1 cellular context compared by ENCODE assay signal in the genomic region with DNA sequence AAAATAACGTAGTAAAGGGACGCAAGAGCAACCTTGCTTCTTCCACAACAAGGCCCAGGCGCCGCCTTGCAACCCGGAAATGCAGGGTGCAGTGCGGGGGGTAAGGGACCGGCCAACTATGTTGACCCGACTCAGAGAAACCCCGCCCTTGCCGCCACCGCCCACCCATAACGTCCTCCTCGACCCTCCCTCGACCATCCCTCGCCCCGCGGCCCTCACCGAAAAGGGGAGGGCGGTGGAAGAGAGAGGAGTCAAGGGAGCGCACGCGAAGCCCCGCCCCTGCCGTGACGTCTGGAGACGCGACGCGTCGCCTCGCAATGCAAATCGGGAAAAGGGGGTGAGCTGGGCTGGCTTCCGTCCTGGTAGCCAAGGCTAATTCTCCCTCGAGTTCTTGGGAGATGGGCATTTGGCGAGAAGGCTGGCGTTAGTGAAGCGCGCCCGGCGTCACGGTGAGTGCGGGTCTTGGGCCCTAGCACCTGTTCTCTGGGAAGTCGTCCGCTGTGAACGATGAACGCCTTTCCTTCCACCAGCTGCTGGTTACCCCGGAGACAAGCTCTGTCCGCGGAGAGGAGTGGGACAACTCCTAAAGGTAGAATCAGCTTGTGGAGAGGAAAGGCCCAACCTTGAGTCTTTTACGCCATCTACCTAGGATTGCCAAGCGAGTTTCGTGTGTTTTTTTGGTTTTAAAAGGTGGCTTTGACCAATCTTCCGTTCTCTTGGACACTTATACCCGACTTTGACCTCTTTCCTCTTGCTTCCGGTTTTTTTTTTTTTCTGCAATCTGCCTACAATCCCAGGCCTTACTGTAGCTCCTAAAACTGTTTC.
TF ChIP-seq lines count a peak whose summit lies in the region.

TSS of gene USP8 (plus strand) at position 340 of the 825 bp plus-strand sequence. CDS start 14,669 bp downstream, outside the sequence.

TF ChIP-seq in K562, 482 proteins besides CTCF, POLR2A, EP300 and RAD21 (continued from another document and continues in another):
- no peak for TF ChIP-seq ZC3H4 (CRISPR knock-in tag; IDR thresholded peaks at IDR 0.05; ENCODE audit: borderline replicate concordance)
- peak; percentile 38; the same call in 1 of the 2 replicates for TF ChIP-seq SPI1 (IDR thresholded peaks at IDR 0.05; ENCODE audit: borderline replicate concordance, low read depth, low read length)
- TF ChIP-seq, protein P1, sequence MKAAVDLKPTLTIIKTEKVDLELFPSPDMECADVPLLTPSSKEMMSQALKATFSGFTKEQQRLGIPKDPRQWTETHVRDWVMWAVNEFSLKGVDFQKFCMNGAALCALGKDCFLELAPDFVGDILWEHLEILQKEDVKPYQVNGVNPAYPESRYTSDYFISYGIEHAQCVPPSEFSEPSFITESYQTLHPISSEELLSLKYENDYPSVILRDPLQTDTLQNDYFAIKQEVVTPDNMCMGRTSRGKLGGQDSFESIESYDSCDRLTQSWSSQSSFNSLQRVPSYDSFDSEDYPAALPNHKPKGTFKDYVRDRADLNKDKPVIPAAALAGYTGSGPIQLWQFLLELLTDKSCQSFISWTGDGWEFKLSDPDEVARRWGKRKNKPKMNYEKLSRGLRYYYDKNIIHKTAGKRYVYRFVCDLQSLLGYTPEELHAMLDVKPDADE (conservative IDR thresholded peaks at IDR 0.05; ENCODE audit: control insufficient read depth, low read depth, low read length), result peak; percentile 58; the same call in 1 of the 2 replicates
- TF ChIP-seq ZBTB7A (IDR thresholded peaks at IDR 0.05; ENCODE audit: borderline replicate concordance, control insufficient read depth, low read depth, low read length), result peak; percentile 99
- TF ChIP-seq ZFX (CRISPR knock-in tag; IDR thresholded peaks at IDR 0.05), result peak; percentile 98
- 0 out of 2 replicates have a peak, but pooled peaks have one; percentile 20 for TF ChIP-seq ZBTB17 (CRISPR knock-in tag; IDR thresholded peaks at IDR 0.05)
- TF ChIP-seq, protein P2, sequence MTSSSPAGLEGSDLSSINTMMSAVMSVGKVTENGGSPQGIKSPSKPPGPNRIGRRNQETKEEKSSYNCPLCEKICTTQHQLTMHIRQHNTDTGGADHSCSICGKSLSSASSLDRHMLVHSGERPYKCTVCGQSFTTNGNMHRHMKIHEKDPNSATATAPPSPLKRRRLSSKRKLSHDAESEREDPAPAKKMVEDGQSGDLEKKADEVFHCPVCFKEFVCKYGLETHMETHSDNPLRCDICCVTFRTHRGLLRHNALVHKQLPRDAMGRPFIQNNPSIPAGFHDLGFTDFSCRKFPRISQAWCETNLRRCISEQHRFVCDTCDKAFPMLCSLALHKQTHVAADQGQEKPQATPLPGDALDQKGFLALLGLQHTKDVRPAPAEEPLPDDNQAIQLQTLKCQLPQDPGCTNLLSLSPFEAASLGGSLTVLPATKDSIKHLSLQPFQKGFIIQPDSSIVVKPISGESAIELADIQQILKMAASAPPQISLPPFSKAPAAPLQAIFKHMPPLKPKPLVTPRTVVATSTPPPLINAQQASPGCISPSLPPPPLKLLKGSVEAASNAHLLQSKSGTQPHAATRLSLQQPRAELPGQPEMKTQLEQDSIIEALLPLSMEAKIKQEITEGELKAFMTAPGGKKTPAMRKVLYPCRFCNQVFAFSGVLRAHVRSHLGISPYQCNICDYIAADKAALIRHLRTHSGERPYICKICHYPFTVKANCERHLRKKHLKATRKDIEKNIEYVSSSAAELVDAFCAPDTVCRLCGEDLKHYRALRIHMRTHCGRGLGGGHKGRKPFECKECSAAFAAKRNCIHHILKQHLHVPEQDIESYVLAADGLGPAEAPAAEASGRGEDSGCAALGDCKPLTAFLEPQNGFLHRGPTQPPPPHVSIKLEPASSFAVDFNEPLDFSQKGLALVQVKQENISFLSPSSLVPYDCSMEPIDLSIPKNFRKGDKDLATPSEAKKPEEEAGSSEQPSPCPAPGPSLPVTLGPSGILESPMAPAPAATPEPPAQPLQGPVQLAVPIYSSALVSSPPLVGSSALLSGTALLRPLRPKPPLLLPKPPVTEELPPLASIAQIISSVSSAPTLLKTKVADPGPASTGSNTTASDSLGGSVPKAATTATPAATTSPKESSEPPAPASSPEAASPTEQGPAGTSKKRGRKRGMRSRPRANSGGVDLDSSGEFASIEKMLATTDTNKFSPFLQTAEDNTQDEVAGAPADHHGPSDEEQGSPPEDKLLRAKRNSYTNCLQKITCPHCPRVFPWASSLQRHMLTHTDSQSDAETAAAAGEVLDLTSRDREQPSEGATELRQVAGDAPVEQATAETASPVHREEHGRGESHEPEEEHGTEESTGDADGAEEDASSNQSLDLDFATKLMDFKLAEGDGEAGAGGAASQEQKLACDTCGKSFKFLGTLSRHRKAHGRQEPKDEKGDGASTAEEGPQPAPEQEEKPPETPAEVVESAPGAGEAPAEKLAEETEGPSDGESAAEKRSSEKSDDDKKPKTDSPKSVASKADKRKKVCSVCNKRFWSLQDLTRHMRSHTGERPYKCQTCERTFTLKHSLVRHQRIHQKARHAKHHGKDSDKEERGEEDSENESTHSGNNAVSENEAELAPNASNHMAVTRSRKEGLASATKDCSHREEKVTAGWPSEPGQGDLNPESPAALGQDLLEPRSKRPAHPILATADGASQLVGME (CRISPR knock-in tag; IDR thresholded peaks at IDR 0.05), result no peak
- no peak for TF ChIP-seq CEBPZ (IDR thresholded peaks at IDR 0.05; ENCODE audit: borderline replicate concordance, low read depth, low read length)
- no peak for TF ChIP-seq ADNP (tag; IDR thresholded peaks at IDR 0.05)
- no peak for TF ChIP-seq FUS (optimal IDR thresholded peaks at IDR 0.05; ENCODE audit: low read depth, low read length)
- TF ChIP-seq L3MBTL2 (IDR thresholded peaks at IDR 0.05), result peak; percentile 56; the same call in 1 of the 2 replicates
- TF ChIP-seq, protein P3, sequence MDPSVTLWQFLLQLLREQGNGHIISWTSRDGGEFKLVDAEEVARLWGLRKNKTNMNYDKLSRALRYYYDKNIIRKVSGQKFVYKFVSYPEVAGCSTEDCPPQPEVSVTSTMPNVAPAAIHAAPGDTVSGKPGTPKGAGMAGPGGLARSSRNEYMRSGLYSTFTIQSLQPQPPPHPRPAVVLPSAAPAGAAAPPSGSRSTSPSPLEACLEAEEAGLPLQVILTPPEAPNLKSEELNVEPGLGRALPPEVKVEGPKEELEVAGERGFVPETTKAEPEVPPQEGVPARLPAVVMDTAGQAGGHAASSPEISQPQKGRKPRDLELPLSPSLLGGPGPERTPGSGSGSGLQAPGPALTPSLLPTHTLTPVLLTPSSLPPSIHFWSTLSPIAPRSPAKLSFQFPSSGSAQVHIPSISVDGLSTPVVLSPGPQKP (CRISPR knock-in tag; IDR thresholded peaks at IDR 0.05), result no peak
- TF ChIP-seq C11orf30 (IDR thresholded peaks at IDR 0.05; ENCODE audit: low read depth), result peak; percentile 96
- TF ChIP-seq FOSL1 (tag; conservative IDR thresholded peaks at IDR 0.05), result peak; percentile 30; the same call in 1 of the 2 replicates
- peak; percentile 68; the same call in 1 of the 2 replicates for TF ChIP-seq GATAD2B (IDR thresholded peaks at IDR 0.05; ENCODE audit: borderline replicate concordance)
- TF ChIP-seq SMAD4 (CRISPR knock-in tag; conservative IDR thresholded peaks at IDR 0.05), result no peak; the same call in 1 of the 2 replicates
- TF ChIP-seq MXD1 (CRISPR knock-in tag; IDR thresholded peaks at IDR 0.05; ENCODE audit: borderline replicate concordance, poor library complexity, severe bottlenecking), result no peak
- TF ChIP-seq HMGN3 (IDR thresholded peaks at IDR 0.05; ENCODE audit: borderline replicate concordance, extremely low read depth, insufficient read length, low read depth, low read length), result peak; percentile 68
- TF ChIP-seq, protein P4, sequence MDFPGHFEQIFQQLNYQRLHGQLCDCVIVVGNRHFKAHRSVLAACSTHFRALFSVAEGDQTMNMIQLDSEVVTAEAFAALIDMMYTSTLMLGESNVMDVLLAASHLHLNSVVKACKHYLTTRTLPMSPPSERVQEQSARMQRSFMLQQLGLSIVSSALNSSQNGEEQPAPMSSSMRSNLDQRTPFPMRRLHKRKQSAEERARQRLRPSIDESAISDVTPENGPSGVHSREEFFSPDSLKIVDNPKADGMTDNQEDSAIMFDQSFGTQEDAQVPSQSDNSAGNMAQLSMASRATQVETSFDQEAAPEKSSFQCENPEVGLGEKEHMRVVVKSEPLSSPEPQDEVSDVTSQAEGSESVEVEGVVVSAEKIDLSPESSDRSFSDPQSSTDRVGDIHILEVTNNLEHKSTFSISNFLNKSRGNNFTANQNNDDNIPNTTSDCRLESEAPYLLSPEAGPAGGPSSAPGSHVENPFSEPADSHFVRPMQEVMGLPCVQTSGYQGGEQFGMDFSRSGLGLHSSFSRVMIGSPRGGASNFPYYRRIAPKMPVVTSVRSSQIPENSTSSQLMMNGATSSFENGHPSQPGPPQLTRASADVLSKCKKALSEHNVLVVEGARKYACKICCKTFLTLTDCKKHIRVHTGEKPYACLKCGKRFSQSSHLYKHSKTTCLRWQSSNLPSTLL (IDR thresholded peaks at IDR 0.05), result no peak
- no peak for TF ChIP-seq IFI16 (CRISPR knock-in tag; IDR thresholded peaks at IDR 0.05)
- TF ChIP-seq ZNF347 (CRISPR knock-in tag; IDR thresholded peaks at IDR 0.05; ENCODE audit: low read depth), result no peak
- no peak for TF ChIP-seq ZNF316 (IDR thresholded peaks at IDR 0.05)
- TF ChIP-seq, protein P5, sequence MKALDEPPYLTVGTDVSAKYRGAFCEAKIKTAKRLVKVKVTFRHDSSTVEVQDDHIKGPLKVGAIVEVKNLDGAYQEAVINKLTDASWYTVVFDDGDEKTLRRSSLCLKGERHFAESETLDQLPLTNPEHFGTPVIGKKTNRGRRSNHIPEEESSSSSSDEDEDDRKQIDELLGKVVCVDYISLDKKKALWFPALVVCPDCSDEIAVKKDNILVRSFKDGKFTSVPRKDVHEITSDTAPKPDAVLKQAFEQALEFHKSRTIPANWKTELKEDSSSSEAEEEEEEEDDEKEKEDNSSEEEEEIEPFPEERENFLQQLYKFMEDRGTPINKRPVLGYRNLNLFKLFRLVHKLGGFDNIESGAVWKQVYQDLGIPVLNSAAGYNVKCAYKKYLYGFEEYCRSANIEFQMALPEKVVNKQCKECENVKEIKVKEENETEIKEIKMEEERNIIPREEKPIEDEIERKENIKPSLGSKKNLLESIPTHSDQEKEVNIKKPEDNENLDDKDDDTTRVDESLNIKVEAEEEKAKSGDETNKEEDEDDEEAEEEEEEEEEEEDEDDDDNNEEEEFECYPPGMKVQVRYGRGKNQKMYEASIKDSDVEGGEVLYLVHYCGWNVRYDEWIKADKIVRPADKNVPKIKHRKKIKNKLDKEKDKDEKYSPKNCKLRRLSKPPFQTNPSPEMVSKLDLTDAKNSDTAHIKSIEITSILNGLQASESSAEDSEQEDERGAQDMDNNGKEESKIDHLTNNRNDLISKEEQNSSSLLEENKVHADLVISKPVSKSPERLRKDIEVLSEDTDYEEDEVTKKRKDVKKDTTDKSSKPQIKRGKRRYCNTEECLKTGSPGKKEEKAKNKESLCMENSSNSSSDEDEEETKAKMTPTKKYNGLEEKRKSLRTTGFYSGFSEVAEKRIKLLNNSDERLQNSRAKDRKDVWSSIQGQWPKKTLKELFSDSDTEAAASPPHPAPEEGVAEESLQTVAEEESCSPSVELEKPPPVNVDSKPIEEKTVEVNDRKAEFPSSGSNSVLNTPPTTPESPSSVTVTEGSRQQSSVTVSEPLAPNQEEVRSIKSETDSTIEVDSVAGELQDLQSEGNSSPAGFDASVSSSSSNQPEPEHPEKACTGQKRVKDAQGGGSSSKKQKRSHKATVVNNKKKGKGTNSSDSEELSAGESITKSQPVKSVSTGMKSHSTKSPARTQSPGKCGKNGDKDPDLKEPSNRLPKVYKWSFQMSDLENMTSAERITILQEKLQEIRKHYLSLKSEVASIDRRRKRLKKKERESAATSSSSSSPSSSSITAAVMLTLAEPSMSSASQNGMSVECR (CRISPR knock-in tag; IDR thresholded peaks at IDR 0.05), result peak; percentile 87
- TF ChIP-seq BRF1 (IDR thresholded peaks at IDR 0.05; ENCODE audit: borderline replicate concordance, extremely low read depth, insufficient read length), result no peak
- no peak for TF ChIP-seq ZBTB33 (CRISPR knock-in tag; IDR thresholded peaks at IDR 0.05)
